ENCODE assay signal across 18 cellular contexts in genomic region chr18:10528439-10528838, GRCh38. TPM values are rescaled to one million over a fixed set of nuclear protein-coding genes. Genes with fewer than 3 reads are reported as not detected.
A peak's percentile ranks its signal among the peaks of the same experiment; 100 is the strongest.
DNase-seq lines count a peak whose midpoint lies in the region; ATAC-seq and TF ChIP-seq lines count a peak whose summit lies in the region.
"Had no signal": no experiment of that assay in that cellular context is flagged by ENCODE, and none has a peak within 500 bp of the region (broad histone marks: within the 10 kb centered on the region; RNA-seq: fewer than 3 reads in every experiment).

No MANE protein-coding gene starts in this region.

- no peaks in the 10 kb centered on the region for H3K9me3 Mint-ChIP-seq in CD4-positive, alpha-beta T cell
- no peaks in the 10 kb centered on the region for H3K9me3 Mint-ChIP-seq in activated CD8-positive, alpha-beta T cell treated with anti-CD3 and anti-CD28 coated beads, Interleukin-2, amount 10 ng/mL, durations not matched to agents 7 days and 5 days (ENCODE audit: insufficient read depth)
- H3K9me3 Mint-ChIP-seq in mesothelial cell of epicardium (no peaks in the 10 kb centered on the region), CD14-positive monocyte (no peaks in the 10 kb centered on the region)

- no peaks in the 10 kb centered on the region for H3K9me3 ChIP-seq in CD4-positive, alpha-beta T cell (ENCODE audit: control insufficient read depth, low read length)
- no peaks in the 10 kb centered on the region for H3K9me3 ChIP-seq in HEK293 (ENCODE audit: control insufficient read depth, insufficient read depth, low read depth, low read length)
- H3K9me3 ChIP-seq: BLaER1, thyroid gland had no signal

- CTCF ChIA-PET in CD4-positive, alpha-beta T cell (lab: Charles Lee) = interaction anchor here (1.4 kb wide), 1 partner anchor 9 kb away, joined by 4 read pairs; no protein-coding TSS in a partner anchor
- CTCF ChIA-PET in HEK293 (lab: Yijun Ruan, JAX) = no interaction called here
- CTCF ChIA-PET in activated CD8-positive, alpha-beta T cell treated with anti-CD3 and anti-CD28 coated beads, Interleukin-2, amount 10 ng/mL, durations not matched to agents 7 days and 5 days (lab: Charles Lee) = no interaction called here

- no peaks in the 10 kb centered on the region for H3K36me3 ChIP-seq in HEK293 (ENCODE audit: control insufficient read depth in 2 of 2, insufficient read depth in 1 of 2, low read length in 2 of 2)
- H3K36me3 ChIP-seq: BLaER1, thyroid gland had no signal

- POLR2A ChIA-PET in CD4-positive, alpha-beta T cell (lab: Charles Lee) = no interaction called here
- POLR2A ChIA-PET in HEK293 (lab: Yijun Ruan, JAX) = no interaction called here
- POLR2A ChIA-PET in activated CD8-positive, alpha-beta T cell treated with anti-CD3 and anti-CD28 coated beads, Interleukin-2, amount 10 ng/mL, durations not matched to agents 7 days and 5 days (lab: Charles Lee) = interaction anchor here (0.7 kb wide), 1 partner anchor 347 kb away, joined by 3 read pairs; no protein-coding TSS in a partner anchor

- no peaks in the 10 kb centered on the region for H3K27me3 Mint-ChIP-seq in CD4-positive, alpha-beta T cell
- no peaks in the 10 kb centered on the region for H3K27me3 Mint-ChIP-seq in activated CD8-positive, alpha-beta T cell treated with anti-CD3 and anti-CD28 coated beads, Interleukin-2, amount 10 ng/mL, durations not matched to agents 7 days and 5 days (ENCODE audit: low read depth)
- H3K27me3 Mint-ChIP-seq in mesothelial cell of epicardium (ENCODE audit: low read depth) (no peaks in the 10 kb centered on the region), CD14-positive monocyte (ENCODE audit: low read depth in 3 of 3) (no peaks in the 10 kb centered on the region)

- TF ChIP-seq CTCF in CD4-positive, alpha-beta T cell (IDR thresholded peaks at IDR 0.05) = no peak
- TF ChIP-seq CTCF in HEK293 (tag by site-specific recombination; IDR thresholded peaks at IDR 0.05) (no peak), mesothelial cell of epicardium (IDR thresholded peaks at IDR 0.05; ENCODE audit: unreplicated experiment) (no peak), CD14-positive monocyte (IDR thresholded peaks at IDR 0.05) (no peak), omental fat pad (IDR thresholded peaks at IDR 0.05) (no peak)

- peaks cover 60% of the 10 kb centered on the region for H3K4me1 Mint-ChIP-seq in CD4-positive, alpha-beta T cell (ENCODE audit: low read depth)
- peaks cover 49% of the 10 kb centered on the region for H3K4me1 Mint-ChIP-seq in activated CD8-positive, alpha-beta T cell treated with anti-CD3 and anti-CD28 coated beads, Interleukin-2, amount 10 ng/mL, durations not matched to agents 7 days and 5 days (ENCODE audit: low read depth)
- H3K4me1 Mint-ChIP-seq in mesothelial cell of epicardium (peaks cover 20% of the 10 kb centered on the region), CD14-positive monocyte (peaks cover 53% of the 10 kb centered on the region)

- peak overlapping the region; percentile 11 for H3K4me3 Mint-ChIP-seq in CD4-positive, alpha-beta T cell
- no peak overlapping the region for H3K4me3 Mint-ChIP-seq in activated CD8-positive, alpha-beta T cell treated with anti-CD3 and anti-CD28 coated beads, Interleukin-2, amount 10 ng/mL, durations not matched to agents 7 days and 5 days
- H3K4me3 Mint-ChIP-seq in mesothelial cell of epicardium (no peak overlapping the region), CD14-positive monocyte (no peak overlapping the region)

- no peak overlapping the region for H3K27ac ChIP-seq in CD4-positive, alpha-beta T cell (ENCODE audit: low read depth, low read length)
- H3K27ac ChIP-seq in HEK293 (ENCODE audit: extremely low read depth, low read depth, low read length) = no peak overlapping the region
- H3K27ac ChIP-seq: BLaER1, epithelial cell of prostate, thyroid gland had no signal

- intact Hi-C loops in CD4-positive, alpha-beta T cell (cut with DNase I, micrococcal nuclease) = loop anchor here (5.0 to 10.0 kb wide), 8 partner anchors 1054 to 1921 kb away; partner anchors contain the start of genes IMPA2 (in 2 of the 2), CHMP1B (in 1 of the 2), RAB12 (in 1 of the 2) and RALBP1 (in 1 of the 2)
- intact Hi-C loops in CD14-positive monocyte (cut with micrococcal nuclease) = loop anchor here in 1 of 2 donors (10.0 kb wide), 2 partner anchors 914 to 1054 kb away; partner anchors contain the start of genes PPP4R1 and RALBP1

- ATAC-seq in CD4-positive, alpha-beta T cell (ENCODE audit: poor library complexity) = no peak
- ATAC-seq in activated CD8-positive, alpha-beta T cell treated with anti-CD3 and anti-CD28 coated beads, Interleukin-2, amount 10 ng/mL, durations not matched to agents 7 days and 5 days = no peak
- no peak for ATAC-seq in omental fat pad (ENCODE audit: low FRiP score)

- no peaks in the 10 kb centered on the region for H3K27me3 ChIP-seq in CD4-positive, alpha-beta T cell (ENCODE audit: control insufficient read depth, insufficient read depth, low read length)
- H3K27me3 ChIP-seq: BLaER1, thyroid gland had no signal

- DNase-seq in CD4-positive, alpha-beta T cell = no peak
- no peak for DNase-seq in activated CD8-positive, alpha-beta T cell treated with anti-CD3 and anti-CD28 coated beads, Interleukin-2, amount 10 ng/mL, durations not matched to agents 7 days and 5 days
- no peak for DNase-seq in mesothelial cell of epicardium (ENCODE audit: low spot score in 2 of 2, unreplicated experiment in 2 of 2)
- no peak for DNase-seq in AG08395 (ENCODE audit: low spot score)
- DNase-seq in CD14-positive monocyte (ENCODE audit: low spot score) = no peak
- no peak for DNase-seq in omental fat pad (ENCODE audit: low spot score)
- DNase-seq in SK-N-DZ (ENCODE audit: low spot score) = no peak
- DNase-seq: amniotic stem cell, Kasumi-1, kidney, NCI-H187, NCI-H524 treated with DMSO at 0.1 percent for 48 hours, RPMI8226, T1000, thyroid gland had no signal

- H3K4me1 ChIP-seq in HEK293 (ENCODE audit: control insufficient read depth, insufficient read depth, low read length) = peaks cover 21% of the 10 kb centered on the region

- no peak overlapping the region for H3K4me3 ChIP-seq in HEK293 (ENCODE audit: low read depth, low read length)
- H3K4me3 ChIP-seq: BLaER1, thyroid gland had no signal

- no peak overlapping the region for H3K27ac Mint-ChIP-seq in CD4-positive, alpha-beta T cell
- peak overlapping the region; percentile 0 for H3K27ac Mint-ChIP-seq in activated CD8-positive, alpha-beta T cell treated with anti-CD3 and anti-CD28 coated beads, Interleukin-2, amount 10 ng/mL, durations not matched to agents 7 days and 5 days
- H3K27ac Mint-ChIP-seq in mesothelial cell of epicardium (peak overlapping the region; percentile 1), CD14-positive monocyte (peak overlapping the region in 3 of 7 donors; percentile 6 to 55 (median 31))

- peaks cover 22% of the 10 kb centered on the region for H3K36me3 Mint-ChIP-seq in CD4-positive, alpha-beta T cell (ENCODE audit: low read depth)
- peaks cover 17% of the 10 kb centered on the region for H3K36me3 Mint-ChIP-seq in activated CD8-positive, alpha-beta T cell treated with anti-CD3 and anti-CD28 coated beads, Interleukin-2, amount 10 ng/mL, durations not matched to agents 7 days and 5 days (ENCODE audit: low read depth)
- H3K36me3 Mint-ChIP-seq in mesothelial cell of epicardium = no peaks in the 10 kb centered on the region
- peaks cover 9 to 12% of the 10 kb centered on the region in 2 donors for H3K36me3 Mint-ChIP-seq in CD14-positive monocyte

TF ChIP-seq in HEK293, 187 proteins besides CTCF, POLR2A, EP300 and RAD21:
- TF ChIP-seq FEZF1 (tag by site-specific recombination; IDR thresholded peaks at IDR 0.05) (no peak), ZNF561 (tag by site-specific recombination; IDR thresholded peaks at IDR 0.05; ENCODE audit: borderline replicate concordance) (no peak), ZBTB17 (tag by site-specific recombination; IDR thresholded peaks at IDR 0.05) (peak; percentile 51), ZNF544 (tag by site-specific recombination; IDR thresholded peaks at IDR 0.05) (no peak)

RNA-seq across cellular contexts. Expression of gene NAPG, which starts 2.6 kb away (rescaled TPM):
- 10 to 100 TPM; 25.9 to 27.3 TPM for total RNA-seq in CD4-positive, alpha-beta T cell
- total RNA-seq in activated CD8-positive, alpha-beta T cell treated with anti-CD3 and anti-CD28 coated beads, Interleukin-2, amount 10 ng/mL, durations not matched to agents 7 days and 5 days = 10 to 100 TPM; 31.1 to 31.5 TPM
- 24.0 to 27.2 TPM (median 26.1 TPM) in 3 replicates for total RNA-seq in mesothelial cell of epicardium
- polyA plus RNA-seq in CD14-positive monocyte = 10 to 100 TPM; 15.9 to 17.5 TPM
- 10 to 100 TPM; 25.7 to 37.7 (median 32.7) TPM for total RNA-seq in omental fat pad
- 25.0 and 28.7 TPM in 2 replicates for polyA plus RNA-seq in SK-N-DZ (2014; cell fraction: cytosol; rRNA removed)
- polyA plus RNA-seq in SK-N-DZ (2014; cell fraction: nucleus; rRNA removed) = 29.9 TPM in 2 replicates
